26 cellular contexts compared by ENCODE assay signal in the genomic region with DNA sequence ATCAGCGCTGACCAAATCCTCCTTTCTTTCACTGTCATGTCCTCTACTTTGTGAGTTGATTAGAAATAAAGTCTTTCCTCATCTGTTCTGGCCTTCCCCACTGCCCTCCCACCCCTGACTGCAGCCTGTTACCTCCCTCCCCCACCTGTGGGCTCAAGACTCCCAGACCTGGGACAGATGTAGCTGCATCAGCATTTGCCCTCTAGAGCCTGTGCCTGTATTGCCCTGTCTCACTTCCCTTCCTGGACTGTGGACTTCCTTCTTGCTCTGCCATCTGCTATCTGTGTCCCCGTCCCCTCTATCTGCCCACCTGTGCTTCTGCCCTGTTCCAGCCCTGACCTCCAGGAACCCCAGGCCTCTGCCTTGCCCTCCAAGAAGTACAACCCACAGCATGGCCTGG.
"Had no signal": no experiment of that assay in that cellular context is flagged by ENCODE, and none has a peak within 500 bp of the region (broad histone marks: within the 10 kb centered on the region; RNA-seq: fewer than 3 reads in every experiment).

No MANE protein-coding gene starts in this region.

- FAIRE-seq: astrocyte, RCC 7860 had no signal

- H3K4me3 ChIP-seq: cardiac muscle cell had no signal

- H3K4me3 Mint-ChIP-seq: activated CD4-positive, alpha-beta memory T cell treated with anti-CD3 and anti-CD28 coated beads, Interleukin-2, amount 10 ng/mL, durations not matched to agents 7 days and 5 days; activated CD4-positive, alpha-beta T cell treated with anti-CD3 and anti-CD28 coated beads, Interleukin-2, amount 10 ng/mL, durations not matched to agents 7 days and 5 days; activated naive CD4-positive, alpha-beta T cell treated with anti-CD3 and anti-CD28 coated beads for 36 hours; activated naive CD8-positive, alpha-beta T cell; activated T-helper 17 cell treated with anti-CD3 and anti-CD28 coated beads, Interleukin-2, amount 50 U/mL, for 72 hours; brain; IgD-negative memory B cell; T-helper 1 cell treated with Interleukin-12 subunit alpha and Interleukin-12 subunit beta and Interleukin-4 antibody, amounts not matched to agents 30 μg/mL and 1 μg/mL, for 36 hours had no signal

- H3K27ac ChIP-seq: cardiac muscle cell had no signal

- H3K27me3 ChIP-seq: cardiac muscle cell had no signal

- H3K4me1 Mint-ChIP-seq: activated CD4-positive, alpha-beta memory T cell treated with anti-CD3 and anti-CD28 coated beads, Interleukin-2, amount 10 ng/mL, durations not matched to agents 7 days and 5 days; activated CD4-positive, alpha-beta T cell treated with anti-CD3 and anti-CD28 coated beads, Interleukin-2, amount 10 ng/mL, durations not matched to agents 7 days and 5 days; activated T-helper 17 cell treated with anti-CD3 and anti-CD28 coated beads, Interleukin-2, amount 50 U/mL, for 72 hours; IgD-negative memory B cell had no signal

- ATAC-seq: activated T-helper 17 cell treated with anti-CD3 and anti-CD28 coated beads, Interleukin-2, amount 50 U/mL, for 72 hours; PC-3 had no signal

- H3K36me3 Mint-ChIP-seq: activated naive CD8-positive, alpha-beta T cell; brain; IgD-negative memory B cell had no signal

- H3K27ac Mint-ChIP-seq: activated CD4-positive, alpha-beta memory T cell treated with anti-CD3 and anti-CD28 coated beads, Interleukin-2, amount 10 ng/mL, durations not matched to agents 7 days and 5 days; activated CD4-positive, alpha-beta T cell treated with anti-CD3 and anti-CD28 coated beads, Interleukin-2, amount 10 ng/mL, durations not matched to agents 7 days and 5 days; activated naive CD4-positive, alpha-beta T cell treated with anti-CD3 and anti-CD28 coated beads for 36 hours; activated naive CD8-positive, alpha-beta T cell; activated T-helper 17 cell treated with anti-CD3 and anti-CD28 coated beads, Interleukin-2, amount 50 U/mL, for 72 hours; T-helper 1 cell treated with Interleukin-12 subunit alpha and Interleukin-12 subunit beta and Interleukin-4 antibody, amounts not matched to agents 30 μg/mL and 1 μg/mL, for 36 hours had no signal

- H3K36me3 ChIP-seq: cardiac muscle cell had no signal

- H3K27me3 Mint-ChIP-seq: activated CD4-positive, alpha-beta T cell treated with anti-CD3 and anti-CD28 coated beads, Interleukin-2, amount 10 ng/mL, durations not matched to agents 7 days and 5 days; activated naive CD8-positive, alpha-beta T cell had no signal

- DNase-seq: activated CD4-positive, alpha-beta memory T cell treated with anti-CD3 and anti-CD28 coated beads, Interleukin-2, amount 10 ng/mL, durations not matched to agents 7 days and 5 days; activated CD4-positive, alpha-beta T cell treated with anti-CD3 and anti-CD28 coated beads, Interleukin-2, amount 10 ng/mL, durations not matched to agents 7 days and 5 days; activated CD4-positive, CD25-positive, alpha-beta regulatory T cell; activated gamma-delta T cell; activated naive CD4-positive, alpha-beta T cell treated with anti-CD3 and anti-CD28 coated beads for 36 hours; activated T-cell treated with anti-CD3 and anti-CD28 coated beads for 4 hours; activated T-cell treated with anti-CD3 and anti-CD28 coated beads, Interleukin-2, amount 50 U/mL, for 48 hours; amygdala; cerebellar nuclear complex; KG1; NCI-H1105; NCI-H1436; NCI-H187; NCI-H2081; NCI-H510A treated with DMSO at 0.1 percent for 48 hours; NCI-H69; PC-3; SHP77 treated with DMSO at 0.1 percent for 48 hours had no signal

- H3K9me3 Mint-ChIP-seq: activated CD4-positive, alpha-beta memory T cell treated with anti-CD3 and anti-CD28 coated beads, Interleukin-2, amount 10 ng/mL, durations not matched to agents 7 days and 5 days; activated CD4-positive, alpha-beta T cell treated with anti-CD3 and anti-CD28 coated beads, Interleukin-2, amount 10 ng/mL, durations not matched to agents 7 days and 5 days; activated naive CD4-positive, alpha-beta T cell treated with anti-CD3 and anti-CD28 coated beads for 36 hours; activated T-helper 17 cell treated with anti-CD3 and anti-CD28 coated beads, Interleukin-2, amount 50 U/mL, for 72 hours; IgD-negative memory B cell; T-helper 1 cell treated with Interleukin-12 subunit alpha and Interleukin-12 subunit beta and Interleukin-4 antibody, amounts not matched to agents 30 μg/mL and 1 μg/mL, for 36 hours had no signal
